In the genomic region with DNA sequence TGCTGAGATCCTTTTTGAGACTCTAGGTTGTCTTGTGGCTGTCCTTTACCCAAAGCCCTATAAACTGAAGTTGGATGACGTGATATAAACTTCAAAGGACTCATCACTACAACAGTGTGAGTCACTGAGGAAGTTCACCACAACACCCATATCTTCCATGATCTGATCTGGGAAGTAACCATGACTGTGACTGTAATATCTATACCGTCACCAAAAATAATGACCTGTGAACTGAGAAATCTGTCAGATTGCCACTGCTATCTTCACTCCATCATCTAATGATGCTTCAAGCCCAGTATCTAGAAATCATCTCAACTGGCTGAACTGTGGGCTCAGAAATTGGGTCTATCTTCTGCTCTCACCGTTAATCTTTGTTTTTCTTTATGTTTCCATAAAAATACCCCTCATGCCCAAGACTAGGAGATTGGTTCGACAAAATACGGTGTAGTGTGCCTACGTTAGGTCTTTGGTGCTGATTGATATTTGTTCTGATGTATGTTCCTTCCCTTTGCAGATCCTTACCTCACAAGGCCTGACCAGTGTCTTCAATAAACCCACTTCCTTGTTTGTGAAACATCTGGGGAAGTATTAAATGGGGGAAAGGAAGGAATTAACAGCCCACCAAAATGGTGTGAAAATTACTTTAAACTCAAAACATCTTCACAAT, we compare ENCODE assay signal across 11 cellular contexts.
A peak's percentile ranks its signal among the peaks of the same experiment; 100 is the strongest.
DNase-seq lines count a peak whose midpoint lies in the region; ATAC-seq lines count a peak whose summit lies in the region.
"Had no signal": no experiment of that assay in that cellular context is flagged by ENCODE, and none has a peak within 500 bp of the region (broad histone marks: within the 10 kb centered on the region; RNA-seq: fewer than 3 reads in every experiment).

No MANE protein-coding gene starts in this region.

- H3K27ac Mint-ChIP-seq in activated T-helper 1 cell treated with anti-CD3 and anti-CD28 coated beads, Interleukin-12 subunit alpha, Interleukin-12 subunit beta, Interleukin-2, Interleukin-4 antibody, amounts not matched to agents 30 ng/mL and 10 ng/mL and 1 ng/mL, durations not matched to agents 14 hours and 24 hours and 36 hours: peak overlapping the region; percentile 42

- H3K9me3 Mint-ChIP-seq in activated T-helper 1 cell treated with anti-CD3 and anti-CD28 coated beads, Interleukin-12 subunit alpha, Interleukin-12 subunit beta, Interleukin-2, Interleukin-4 antibody, amounts not matched to agents 30 ng/mL and 10 ng/mL and 1 ng/mL, durations not matched to agents 14 hours and 24 hours and 36 hours: no peaks in the 10 kb centered on the region

- no peak overlapping the region for H3K4ac ChIP-seq in mesenchymal stem cell (ENCODE audit: low read depth in 1 of 2, low read length in 2 of 2)

- no peak overlapping the region for H3K9ac ChIP-seq in mesenchymal stem cell (ENCODE audit: low read length)

- H2AK5ac ChIP-seq in mesenchymal stem cell (ENCODE audit: low read length, severe bottlenecking): no peak overlapping the region

- no peak overlapping the region for H4K8ac ChIP-seq in mesenchymal stem cell (ENCODE audit: low read length)

- H3K36me3 Mint-ChIP-seq in activated T-helper 1 cell treated with anti-CD3 and anti-CD28 coated beads, Interleukin-12 subunit alpha, Interleukin-12 subunit beta, Interleukin-2, Interleukin-4 antibody, amounts not matched to agents 30 ng/mL and 10 ng/mL and 1 ng/mL, durations not matched to agents 14 hours and 24 hours and 36 hours (ENCODE audit: low read depth): no peaks in the 10 kb centered on the region

- H2BK5ac ChIP-seq in mesenchymal stem cell (ENCODE audit: low read depth, low read length, poor library complexity, severe bottlenecking): no peak overlapping the region

- H3K27ac ChIP-seq in mesenchymal stem cell (ENCODE audit: low read length, poor library complexity, severe bottlenecking): no peak overlapping the region

- no peaks in the 10 kb centered on the region for H3K9me3 ChIP-seq in mesenchymal stem cell (ENCODE audit: control insufficient read depth, low read length)

- no peaks in the 10 kb centered on the region for H3K27me3 ChIP-seq in mesenchymal stem cell (ENCODE audit: control insufficient read depth in 1 of 2, insufficient read depth in 1 of 2, low read length in 2 of 2)

- no peak for DNase-seq in activated CD4-positive, CD25-positive, alpha-beta regulatory T cell (lab: John Stamatoyannopoulos, UW)
- DNase-seq in KBM-7 (peak; percentile 24), mesenchymal stem cell (peak; percentile 61), Ammon's horn (ENCODE audit: low spot score) (no peak), amygdala (lab: John Stamatoyannopoulos, UW) (no peak)
- no peak for DNase-seq in activated T-helper 1 cell treated with anti-CD3 and anti-CD28 coated beads, Interleukin-12 subunit alpha, Interleukin-12 subunit beta, Interleukin-2, Interleukin-4 antibody, amounts not matched to agents 30 ng/mL and 10 ng/mL and 1 ng/mL, durations not matched to agents 14 hours and 24 hours and 36 hours (ENCODE audit: low spot score)
- DNase-seq: COR-L47, head of caudate nucleus, NCI-H2081 had no signal

- peak; percentile 61 to 77 for ATAC-seq in activated CD4-positive, CD25-positive, alpha-beta regulatory T cell treated with anti-CD3 and anti-CD28 coated beads, Interleukin-2, amount 50 U/mL, for 24 hours
- no peak for ATAC-seq in GM21515 (IDR thresholded peaks at IDR 0.05; ENCODE audit: unreplicated experiment)

- no peak overlapping the region for H2BK120ac ChIP-seq in mesenchymal stem cell (ENCODE audit: low read depth, low read length)

- H3K23ac ChIP-seq in mesenchymal stem cell (ENCODE audit: low read length in 2 of 2): no peak overlapping the region

- H3K79me1 ChIP-seq in mesenchymal stem cell (replicated peaks; ENCODE audit: low read length, poor library complexity, severe bottlenecking): no peaks in the 10 kb centered on the region

- no peak overlapping the region for H4K91ac ChIP-seq in mesenchymal stem cell (ENCODE audit: low read length)

- no peaks in the 10 kb centered on the region for H3K27me3 Mint-ChIP-seq in activated T-helper 1 cell treated with anti-CD3 and anti-CD28 coated beads, Interleukin-12 subunit alpha, Interleukin-12 subunit beta, Interleukin-2, Interleukin-4 antibody, amounts not matched to agents 30 ng/mL and 10 ng/mL and 1 ng/mL, durations not matched to agents 14 hours and 24 hours and 36 hours (ENCODE audit: insufficient read depth)

- H3K18ac ChIP-seq in mesenchymal stem cell (ENCODE audit: low read depth in 1 of 2, low read length in 2 of 2): no peak overlapping the region

- H2BK12ac ChIP-seq in mesenchymal stem cell (ENCODE audit: low read length in 2 of 2): no peak overlapping the region

- no peaks in the 10 kb centered on the region for H3K36me3 ChIP-seq in mesenchymal stem cell (ENCODE audit: control insufficient read depth in 1 of 2, insufficient read depth in 2 of 2, low read depth in 1 of 2, low read length in 2 of 2)

- WGBS in mesenchymal stem cell: 89% methylated on average over 6 of the region's 6 CpGs

- no peak overlapping the region for H3K4me3 ChIP-seq in mesenchymal stem cell (ENCODE audit: insufficient read depth in 1 of 2, low read depth in 1 of 2, low read length in 2 of 2)

- no peak overlapping the region for H3K4me2 ChIP-seq in mesenchymal stem cell (ENCODE audit: low read length, poor library complexity, severe bottlenecking)

- no peak overlapping the region for H2AFZ ChIP-seq in mesenchymal stem cell (ENCODE audit: low read depth, low read length)

- H3K4me1 Mint-ChIP-seq in activated T-helper 1 cell treated with anti-CD3 and anti-CD28 coated beads, Interleukin-12 subunit alpha, Interleukin-12 subunit beta, Interleukin-2, Interleukin-4 antibody, amounts not matched to agents 30 ng/mL and 10 ng/mL and 1 ng/mL, durations not matched to agents 14 hours and 24 hours and 36 hours (ENCODE audit: low read depth): peaks cover 14% of the 10 kb centered on the region

- H3K14ac ChIP-seq in mesenchymal stem cell (ENCODE audit: low read length in 2 of 2): no peak overlapping the region

- H3K4me1 ChIP-seq in mesenchymal stem cell (ENCODE audit: control insufficient read depth, insufficient read depth, low read depth, low read length): no peaks in the 10 kb centered on the region

- no peak overlapping the region for H2BK15ac ChIP-seq in mesenchymal stem cell (ENCODE audit: low read depth, poor library complexity, severe bottlenecking)

- no peak overlapping the region for H3K4me3 Mint-ChIP-seq in activated T-helper 1 cell treated with anti-CD3 and anti-CD28 coated beads, Interleukin-12 subunit alpha, Interleukin-12 subunit beta, Interleukin-2, Interleukin-4 antibody, amounts not matched to agents 30 ng/mL and 10 ng/mL and 1 ng/mL, durations not matched to agents 14 hours and 24 hours and 36 hours

- in situ Hi-C loops in KBM-7 (cut with MboI; ENCODE audit: low pct_unique_long_range_greater_than_20kb, low sequenced_read_pairs): no loop called here

- intact Hi-C loops in activated T-helper 1 cell treated with anti-CD3 and anti-CD28 coated beads, Interleukin-12 subunit alpha, Interleukin-12 subunit beta, Interleukin-2, Interleukin-4 antibody, amounts not matched to agents 30 ng/mL and 10 ng/mL and 1 ng/mL, durations not matched to agents 14 hours and 24 hours and 36 hours (cut with micrococcal nuclease): loop anchor here (1.0 kb wide), 1 partner anchor 35 kb away; no protein-coding TSS in a partner anchor

Comparison
In these comparisons a context has a peak if more than half of its experiments do, and no peak if none do; other contexts are left out.
1. DNase-seq: peak in KBM-7 (single experiment) and mesenchymal stem cell (single experiment); none in activated CD4-positive, CD25-positive, alpha-beta regulatory T cell (0 of 4), activated T-helper 1 cell treated with anti-CD3 and anti-CD28 coated beads, Interleukin-12 subunit alpha, Interleukin-12 subunit beta, Interleukin-2, Interleukin-4 antibody, amounts not matched to agents 30 ng/mL and 10 ng/mL and 1 ng/mL, durations not matched to agents 14 hours and 24 hours and 36 hours (single experiment), Ammon's horn (single experiment) and amygdala (0 of 56).